Comparison of ENCODE assay signal across 8 cellular contexts in genomic region chr3:192812736-192813383, GRCh38.
DNase-seq lines count a peak whose midpoint lies in the region; ATAC-seq and TF ChIP-seq lines count a peak whose summit lies in the region.

No MANE protein-coding gene starts in this region.

- no peaks in the 10 kb centered on the region for H3K36me3 Mint-ChIP-seq in CD4-positive, CD25-positive, alpha-beta regulatory T cell
- H3K36me3 Mint-ChIP-seq in HFFc6 (ENCODE audit: low read depth), result no peaks in the 10 kb centered on the region

- peak in 2 of 3 donors; percentile 14 to 49 for DNase-seq in CD4-positive, CD25-positive, alpha-beta regulatory T cell
- peak; percentile 56 for DNase-seq in HFFc6
- DNase-seq in esophagus muscularis mucosa (ENCODE audit: extremely low spot score), result peak; percentile 26
- DNase-seq in osteoblast (ENCODE audit: insufficient read length, low spot score, missing footprints), result no peak
- DNase-seq in islet precursor cell, result no peak

- H3K27ac ChIP-seq in CD4-positive, CD25-positive, alpha-beta regulatory T cell (ENCODE audit: insufficient read depth, low read length, poor library complexity, severe bottlenecking), result no peak overlapping the region
- no peak overlapping the region for H3K27ac ChIP-seq in OCI-LY1 (ENCODE audit: low read depth, low read length, poor library complexity, severe bottlenecking)
- H3K27ac ChIP-seq in esophagus muscularis mucosa (replicated peaks in 1 of 4), result no peak overlapping the region
- H3K27ac ChIP-seq in osteoblast (ENCODE audit: low read depth, low read length), result no peak overlapping the region

- H3K4me1 Mint-ChIP-seq in CD4-positive, CD25-positive, alpha-beta regulatory T cell, result peaks cover under 1 to 9% (median 4%) of the 10 kb centered on the region in 4 donors
- H3K4me1 Mint-ChIP-seq in HFFc6 (ENCODE audit: low read depth), result peaks cover 48% of the 10 kb centered on the region

- H3K27me3 Mint-ChIP-seq in CD4-positive, CD25-positive, alpha-beta regulatory T cell, result no peaks in the 10 kb centered on the region
- peaks cover 3% of the 10 kb centered on the region for H3K27me3 Mint-ChIP-seq in HFFc6 (ENCODE audit: insufficient read depth)

- intact Hi-C loops in esophagus muscularis mucosa (cut with DNase I), result loop anchor here (5.0 kb wide), 1 partner anchor 759 kb away; no protein-coding TSS in a partner anchor

- H3K36me3 ChIP-seq in CD4-positive, CD25-positive, alpha-beta regulatory T cell (ENCODE audit: control insufficient read depth, insufficient read depth, low read length), result no peaks in the 10 kb centered on the region
- H3K36me3 ChIP-seq in OCI-LY1 (ENCODE audit: insufficient read depth, low read length) (no peaks in the 10 kb centered on the region), esophagus muscularis mucosa (no peaks in the 10 kb centered on the region), osteoblast (ENCODE audit: insufficient read depth, low read length) (no peaks in the 10 kb centered on the region)

- no peaks in the 10 kb centered on the region for H3K79me2 ChIP-seq in OCI-LY1 (ENCODE audit: insufficient read depth, low read length)
- H3K79me2 ChIP-seq in osteoblast (ENCODE audit: insufficient read depth, low read length), result peaks cover 9% of the 10 kb centered on the region

- no peak for TF ChIP-seq EP300 in esophagus muscularis mucosa (IDR thresholded peaks at IDR 0.05)

- TF ChIP-seq CTCF in HFFc6 (IDR thresholded peaks at IDR 0.05), result peak; percentile 83
- TF ChIP-seq CTCF in OCI-LY1 (IDR thresholded peaks at IDR 0.05; ENCODE audit: low read length), result peak; percentile 38
- TF ChIP-seq CTCF in esophagus muscularis mucosa (IDR thresholded peaks at IDR 0.05), result peak; percentile 58 to 66 (median 58)
- TF ChIP-seq CTCF in osteoblast (IDR thresholded peaks at IDR 0.05; ENCODE audit: extremely low read depth, low read depth, low read length), result peak; percentile 77

- no peak overlapping the region for H3K9ac ChIP-seq in OCI-LY1 (ENCODE audit: low read length)

- H2AFZ ChIP-seq in OCI-LY1 (ENCODE audit: low read length) (no peak overlapping the region), osteoblast (ENCODE audit: low read length) (no peak overlapping the region)

- no peak overlapping the region for H3K4me3 ChIP-seq in CD4-positive, CD25-positive, alpha-beta regulatory T cell (ENCODE audit: low read depth, low read length)
- H3K4me3 ChIP-seq in OCI-LY1 (ENCODE audit: low read depth, low read length, poor library complexity, severe bottlenecking) (no peak overlapping the region), esophagus muscularis mucosa (no peak overlapping the region), osteoblast (ENCODE audit: insufficient read depth, low read length) (no peak overlapping the region)

- no peaks in the 10 kb centered on the region for H3K9me3 ChIP-seq in CD4-positive, CD25-positive, alpha-beta regulatory T cell (ENCODE audit: control insufficient read depth in 2 of 2, low read length in 2 of 2)
- H3K9me3 ChIP-seq in OCI-LY1 (ENCODE audit: low read length) (no peaks in the 10 kb centered on the region), esophagus muscularis mucosa (no peaks in the 10 kb centered on the region), osteoblast (ENCODE audit: low read depth, low read length) (no peaks in the 10 kb centered on the region)

- no peaks in the 10 kb centered on the region for H3K27me3 ChIP-seq in CD4-positive, CD25-positive, alpha-beta regulatory T cell (ENCODE audit: control insufficient read depth, insufficient read depth, low read length)
- H3K27me3 ChIP-seq in OCI-LY1 (ENCODE audit: insufficient read depth, low read length) (no peaks in the 10 kb centered on the region), esophagus muscularis mucosa (no peaks in the 10 kb centered on the region), osteoblast (ENCODE audit: insufficient read depth, low read length) (no peaks in the 10 kb centered on the region)

- H4K20me1 ChIP-seq in OCI-LY1 (ENCODE audit: insufficient read depth, low read length) (no peaks in the 10 kb centered on the region), osteoblast (ENCODE audit: insufficient read depth, low read length) (peaks cover 12% of the 10 kb centered on the region)

- H3K9me3 Mint-ChIP-seq in CD4-positive, CD25-positive, alpha-beta regulatory T cell, result no peaks in the 10 kb centered on the region
- H3K9me3 Mint-ChIP-seq in HFFc6, result no peaks in the 10 kb centered on the region

- no peak for ATAC-seq in CD4-positive, CD25-positive, alpha-beta regulatory T cell (ENCODE audit: low read depth in 2 of 2)
- ATAC-seq in HG03342 (IDR thresholded peaks at IDR 0.05; ENCODE audit: unreplicated experiment) (no peak), HG03097 (IDR thresholded peaks at IDR 0.05; ENCODE audit: low FRiP score, unreplicated experiment) (no peak)

- TF ChIP-seq POLR2A in esophagus muscularis mucosa (IDR thresholded peaks at IDR 0.05; ENCODE audit: low read depth), result no peak

- no peaks in the 10 kb centered on the region for H3K9me2 ChIP-seq in OCI-LY1 (ENCODE audit: low read depth, low read length)

- no peak overlapping the region for H3K4me3 Mint-ChIP-seq in CD4-positive, CD25-positive, alpha-beta regulatory T cell
- no peak overlapping the region for H3K4me3 Mint-ChIP-seq in HFFc6

- WGBS in esophagus muscularis mucosa, result 15% methylated on average over 4 of the region's 4 CpGs

- H3F3A ChIP-seq in OCI-LY1 (ENCODE audit: insufficient read depth, low read length), result no peaks in the 10 kb centered on the region

- H3K27ac Mint-ChIP-seq in CD4-positive, CD25-positive, alpha-beta regulatory T cell, result no peak overlapping the region
- H3K27ac Mint-ChIP-seq in HFFc6, result peak overlapping the region; percentile 40

- H3K4me2 ChIP-seq in OCI-LY1 (ENCODE audit: low read length) (no peak overlapping the region), osteoblast (ENCODE audit: insufficient read depth, low read length) (peak overlapping the region; percentile 41)

- no peaks in the 10 kb centered on the region for H3K4me1 ChIP-seq in CD4-positive, CD25-positive, alpha-beta regulatory T cell (ENCODE audit: control insufficient read depth, insufficient read depth, low read length, poor library complexity, severe bottlenecking)
- H3K4me1 ChIP-seq in OCI-LY1 (ENCODE audit: insufficient read depth, low read length, severe bottlenecking) (no peaks in the 10 kb centered on the region), esophagus muscularis mucosa (peaks cover 0 to 21% (median 9%) of the 10 kb centered on the region in 4 donors), osteoblast (ENCODE audit: insufficient read depth, low read length) (peaks cover 18% of the 10 kb centered on the region)

Comparison
In these comparisons a context has a peak if more than half of its experiments do, and no peak if none do; other contexts are left out.
1. DNase-seq: peak in CD4-positive, CD25-positive, alpha-beta regulatory T cell (2 of 3), HFFc6 (single experiment) and esophagus muscularis mucosa (single experiment); none in osteoblast (single experiment) and islet precursor cell (single experiment).
2. Peak in every context shown above with its lines, with median percentiles within 50 percentile points of each other: CTCF ChIP-seq.